12 cellular contexts compared by ENCODE assay signal in the genomic region with DNA sequence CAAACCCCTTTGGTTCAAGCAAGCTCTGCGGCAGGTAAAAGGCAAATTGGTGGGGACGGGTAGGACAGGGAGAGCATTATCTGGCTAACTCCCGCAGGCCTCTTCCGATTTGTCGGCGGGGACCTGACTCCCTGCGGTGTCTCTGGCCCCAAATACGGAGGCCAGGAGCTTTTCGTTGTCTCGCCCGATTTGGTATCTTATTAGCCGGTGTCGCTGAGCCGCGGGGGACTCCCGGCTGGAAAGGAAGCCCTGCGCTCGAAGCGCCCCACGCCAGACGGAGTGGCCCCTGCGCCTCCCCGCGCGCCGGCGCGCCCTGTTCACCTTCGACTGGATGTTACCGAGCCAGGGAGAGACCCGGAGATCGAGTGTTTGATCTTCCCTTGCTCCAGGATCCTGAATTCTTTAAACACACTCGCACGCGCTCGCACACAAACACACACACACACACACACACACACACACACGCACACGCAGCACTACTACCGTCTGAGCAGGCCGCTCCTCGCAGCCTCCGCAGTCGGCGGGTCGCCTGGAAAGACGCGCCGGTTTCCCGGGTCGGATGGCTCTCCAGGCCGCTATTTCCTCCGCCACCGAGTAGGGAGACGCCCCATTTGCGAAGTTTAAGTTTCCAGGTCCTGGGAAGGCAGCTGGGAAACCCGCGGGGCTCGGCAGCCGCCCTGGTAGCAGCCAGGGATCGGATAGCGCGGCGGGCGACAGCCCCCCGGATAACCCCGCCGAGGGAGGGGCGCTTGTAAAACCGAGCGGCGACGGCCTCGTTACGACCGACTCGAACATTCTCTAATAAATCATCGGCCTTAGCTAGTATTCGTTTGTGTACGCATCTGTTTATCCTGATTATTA. TPM values are rescaled to one million over a fixed set of nuclear protein-coding genes. Genes with fewer than 3 reads are reported as not detected.
DNase-seq lines count a peak whose midpoint lies in the region; ATAC-seq and TF ChIP-seq lines count a peak whose summit lies in the region.
"Had no signal": no experiment of that assay in that cellular context is flagged by ENCODE, and none has a peak within 500 bp of the region (broad histone marks: within the 10 kb centered on the region; RNA-seq: fewer than 3 reads in every experiment).

No MANE protein-coding gene starts in this region.

- no peaks in the 10 kb centered on the region for H3K9me3 Mint-ChIP-seq in activated naive CD8-positive, alpha-beta T cell treated with anti-CD3 and anti-CD28 coated beads for 36 hours

- WGBS in right cardiac atrium, result 5% methylated on average over 79 of the region's 79 CpGs

- H3K4me1 Mint-ChIP-seq in activated naive CD8-positive, alpha-beta T cell treated with anti-CD3 and anti-CD28 coated beads for 36 hours, result peaks cover 27% of the 10 kb centered on the region

- TF ChIP-seq POLR2A in vagina (IDR thresholded peaks at IDR 0.05), result no peak

- H3K4me1 ChIP-seq in right cardiac atrium (ENCODE audit: control insufficient read depth, insufficient read depth, low read length) (no peaks in the 10 kb centered on the region), vagina (peaks cover 31% of the 10 kb centered on the region)

- ATAC-seq in right cardiac atrium (no peak), Right ventricle myocardium inferior (no peak), left colon (peak; percentile 9)
- ATAC-seq: left lung had no signal

- H3K36me3 ChIP-seq in vagina, result no peaks in the 10 kb centered on the region
- H3K36me3 ChIP-seq: left lung, suprapubic skin had no signal

- H3K27ac ChIP-seq in right cardiac atrium (ENCODE audit: low read length) (no peak overlapping the region), vagina (peak overlapping the region; percentile 70)
- H3K27ac ChIP-seq: HL-60, left lung, suprapubic skin had no signal

- intact Hi-C loops in right cardiac atrium (cut with DNase I), result no loop called here
- intact Hi-C loops in Right ventricle myocardium inferior (cut with DNase I), result no loop called here
- intact Hi-C loops in left colon (cut with DNase I, micrococcal nuclease), result no loop called here
- intact Hi-C loops in vagina (cut with DNase I), result no loop called here

- no peak overlapping the region for H3K27ac Mint-ChIP-seq in activated naive CD8-positive, alpha-beta T cell treated with anti-CD3 and anti-CD28 coated beads for 36 hours

- H3K9me3 ChIP-seq in right cardiac atrium (ENCODE audit: control insufficient read depth, low read length) (no peaks in the 10 kb centered on the region), vagina (no peaks in the 10 kb centered on the region)
- H3K9me3 ChIP-seq: left lung, suprapubic skin had no signal

- no peak for TF ChIP-seq CTCF in vagina (IDR thresholded peaks at IDR 0.05)

- H3K4me3 ChIP-seq in right cardiac atrium (ENCODE audit: low read length) (peak overlapping the region; percentile 3), vagina (peak overlapping the region; percentile 34 to 46)
- H3K4me3 ChIP-seq: left lung, suprapubic skin had no signal

- peak overlapping the region; percentile 27 for H3K4me3 Mint-ChIP-seq in activated naive CD8-positive, alpha-beta T cell treated with anti-CD3 and anti-CD28 coated beads for 36 hours

- H3K27me3 ChIP-seq in right cardiac atrium (ENCODE audit: control insufficient read depth, insufficient read depth) (peaks cover 4% of the 10 kb centered on the region), vagina (peaks cover 17% of the 10 kb centered on the region)

- DNase-seq in right cardiac atrium (no peak), Right ventricle myocardium inferior (ENCODE audit: missing footprints) (no peak), left colon (peak in 1 of 2 donors; percentile 48), vagina (ENCODE audit: extremely low spot score in 2 of 2) (no peak), NCI-H748 treated with DMSO at 0.1 percent for 48 hours (lab: John Stamatoyannopoulos, UW) (no peak), nucleus accumbens (lab: John Stamatoyannopoulos, UW) (no peak), COLO829 (ENCODE audit: low spot score) (no peak)
- DNase-seq in activated naive CD8-positive, alpha-beta T cell treated with anti-CD3 and anti-CD28 coated beads for 36 hours, result no peak
- DNase-seq: COR-L47 had no signal

- peaks cover 97% of the 10 kb centered on the region for H3K27me3 Mint-ChIP-seq in activated naive CD8-positive, alpha-beta T cell treated with anti-CD3 and anti-CD28 coated beads for 36 hours

- H3K36me3 Mint-ChIP-seq in activated naive CD8-positive, alpha-beta T cell treated with anti-CD3 and anti-CD28 coated beads for 36 hours, result peaks cover 3% of the 10 kb centered on the region

RNA-seq across cellular contexts. Expression of a gene that starts 3.3 kb away (rescaled TPM):
- total RNA-seq in right cardiac atrium (not detected), Right ventricle myocardium inferior (not detected), left colon (100 to 1,000 TPM; 200 to 261 TPM), vagina (9.6 TPM)
- not detected for polyA plus RNA-seq in right cardiac atrium
- not detected for total RNA-seq in activated naive CD8-positive, alpha-beta T cell treated with anti-CD3 and anti-CD28 coated beads for 36 hours
- total RNA-seq: left lung, suprapubic skin had no signal

RNA-seq across cellular contexts. Expression of a gene that starts 4.0 kb away (rescaled TPM):
- total RNA-seq in right cardiac atrium, result not detected
- not detected for polyA plus RNA-seq in right cardiac atrium
- not detected for total RNA-seq in Right ventricle myocardium inferior
- total RNA-seq in activated naive CD8-positive, alpha-beta T cell treated with anti-CD3 and anti-CD28 coated beads for 36 hours, result not detected
- total RNA-seq in left colon, result 10 to 100 TPM; 10.1 to 11.7 TPM
- total RNA-seq in vagina, result not detected
- total RNA-seq: left lung, suprapubic skin had no signal

RNA-seq across cellular contexts. Expression of a gene that starts 9.5 kb away (rescaled TPM):
- total RNA-seq in right cardiac atrium (not detected), Right ventricle myocardium inferior (not detected), left colon (10 to 100 TPM; 39.4 to 88.0 TPM), vagina (5.4 TPM)
- polyA plus RNA-seq in right cardiac atrium, result not detected
- not detected for total RNA-seq in activated naive CD8-positive, alpha-beta T cell treated with anti-CD3 and anti-CD28 coated beads for 36 hours
- total RNA-seq: left lung, suprapubic skin had no signal

Comparison
In these comparisons a context has a peak if more than half of its experiments do, and no peak if none do; other contexts are left out.
1. RNA of a gene that starts 3.3 kb away (total RNA-seq): 200 to 261 TPM in left colon; 9.6 TPM in vagina (single experiment), not detected in right cardiac atrium, not detected in Right ventricle myocardium inferior (single experiment) and not detected in activated naive CD8-positive, alpha-beta T cell treated with anti-CD3 and anti-CD28 coated beads for 36 hours; every median in the first group is over 10 times any median in the second.
2. RNA of a gene that starts 4.0 kb away (total RNA-seq): 10.1 to 11.7 TPM in left colon; not detected in right cardiac atrium, not detected in Right ventricle myocardium inferior (single experiment), not detected in activated naive CD8-positive, alpha-beta T cell treated with anti-CD3 and anti-CD28 coated beads for 36 hours and not detected in vagina (single experiment); every median in the first group is over 10 times any median in the second.